Comparison of ENCODE assay signal across 8 cellular contexts in the genomic region with DNA sequence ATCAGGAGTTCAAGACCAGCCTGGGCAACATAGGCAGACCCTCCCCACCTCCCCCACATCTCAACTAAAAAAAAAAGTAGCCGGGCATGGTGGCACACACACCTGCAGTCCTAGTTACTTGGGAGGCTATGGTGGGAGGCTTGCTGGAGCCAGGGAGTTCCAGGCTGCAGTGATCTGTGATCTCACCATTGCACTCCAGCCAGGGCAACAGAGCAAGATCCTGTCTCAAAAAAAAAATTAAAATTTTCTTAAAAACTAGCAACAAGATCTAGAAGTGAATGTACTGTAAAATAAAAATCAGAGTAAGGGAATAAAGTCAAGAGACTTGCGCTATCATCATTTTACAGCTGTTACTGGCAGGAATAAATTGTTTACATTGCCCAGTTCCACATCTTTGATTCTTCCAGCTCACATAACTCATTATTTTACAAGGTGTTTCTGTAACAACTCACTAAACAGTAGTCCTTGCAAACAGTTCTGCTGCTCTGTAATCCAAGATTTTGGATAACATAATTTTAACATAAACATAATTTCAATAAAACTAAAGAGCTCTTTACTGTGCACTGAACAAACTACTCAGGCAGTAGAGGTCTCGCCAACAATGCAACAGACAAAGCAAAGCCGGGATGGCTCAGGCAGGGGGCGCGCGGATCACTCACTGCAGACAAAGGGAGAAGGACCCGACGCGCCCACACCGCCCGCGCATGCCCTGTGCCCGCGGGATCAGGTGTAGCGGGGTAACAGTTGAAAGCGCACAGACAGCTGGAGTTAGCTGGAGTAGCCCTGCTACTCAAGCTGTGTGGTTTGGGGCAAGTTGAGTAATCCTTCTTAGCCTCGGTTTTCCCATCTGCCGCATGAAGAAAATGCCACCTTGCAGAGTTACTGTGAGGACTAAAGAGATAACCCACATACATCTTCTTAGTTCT.
DNase-seq lines count a peak whose midpoint lies in the region; ATAC-seq and TF ChIP-seq lines count a peak whose summit lies in the region.

No MANE protein-coding gene starts in this region.

- peaks cover 44% of the 10 kb centered on the region for H3K27me3 ChIP-seq in adrenal gland

- H3K4me1 ChIP-seq in adrenal gland (replicated peaks in 1 of 2), result no peaks in the 10 kb centered on the region

- DNase-seq in NCI-H146 treated with DMSO at 0.1 percent for 48 hours (lab: John Stamatoyannopoulos, UW; ENCODE audit: unreplicated experiment), result peak; percentile 85
- DNase-seq in T-helper 1 cell, result peak; percentile 58 to 73 (median 71)
- DNase-seq in adrenal gland, result peak; percentile 46 to 79 (median 60)
- peak; percentile 49 to 63 (median 55) for DNase-seq in immature natural killer cell
- peak; percentile 45 to 73 (median 64) for DNase-seq in stimulated activated CD4-positive, alpha-beta T cell treated with anti-CD3 and anti-CD28 coated beads, Interleukin-1b, Interleukin-23, amount 100 ng/mL, for 24 hours (ENCODE audit: low read depth in 4 of 4, low spot score in 1 of 4)

- no peaks in the 10 kb centered on the region for H3K9me3 Mint-ChIP-seq in immature natural killer cell

- peak; percentile 68 for ATAC-seq in GM18499 (IDR thresholded peaks at IDR 0.05; ENCODE audit: insufficient read depth, unreplicated experiment)
- ATAC-seq in HG02884 (IDR thresholded peaks at IDR 0.05; ENCODE audit: unreplicated experiment), result peak; percentile 83
- ATAC-seq in HG02970 (IDR thresholded peaks at IDR 0.05; ENCODE audit: low FRiP score, unreplicated experiment), result no peak

- H3K36me3 Mint-ChIP-seq in immature natural killer cell, result no peaks in the 10 kb centered on the region

- H3K4me3 ChIP-seq in adrenal gland, result peak overlapping the region in 1 of 4 donors; percentile 26

- TF ChIP-seq CTCF in adrenal gland (IDR thresholded peaks at IDR 0.05), result peak in 5 of 6 experiments; percentile 22 to 36 (median 32)

- intact Hi-C loops in adrenal gland (cut with DNase I), result loop anchor here in 1 of 2 donors (10.0 kb wide), 1 partner anchor 1086 kb away; a partner anchor contains a TSS

- H3K36me3 ChIP-seq in adrenal gland (replicated peaks in 1 of 2), result no peaks in the 10 kb centered on the region

- peaks cover 4 to 32% (median 22%) of the 10 kb centered on the region in 3 donors for H3K27me3 Mint-ChIP-seq in immature natural killer cell (ENCODE audit: low read depth in 3 of 3)

- 11 to 31% (median 12%) methylated on average over 5 to 19 of the region's 19 CpGs for WGBS in adrenal gland, 4 donors

- no peak overlapping the region for H3K27ac ChIP-seq in adrenal gland

- TF ChIP-seq POLR2A in adrenal gland (IDR thresholded peaks at IDR 0.05), result no peak

- H3K27ac Mint-ChIP-seq in immature natural killer cell, result no peak overlapping the region

- no peak overlapping the region for H3K4me3 Mint-ChIP-seq in immature natural killer cell

- peaks cover 4 to 7% of the 10 kb centered on the region in 2 donors for H3K4me1 Mint-ChIP-seq in immature natural killer cell

- no peaks in the 10 kb centered on the region for H3K9me3 ChIP-seq in adrenal gland (replicated peaks in 1 of 3)
